In genomic region chr16:68908000-68908313, GRCh38 we compare ENCODE assay signal across 32 cellular contexts.
DNase-seq lines count a peak whose midpoint lies in the region; ATAC-seq and TF ChIP-seq lines count a peak whose summit lies in the region.
"Had no signal": no experiment of that assay in that cellular context is flagged by ENCODE, and none has a peak within 500 bp of the region (broad histone marks: within the 10 kb centered on the region; RNA-seq: fewer than 3 reads in every experiment).

No MANE protein-coding gene starts in this region.

- no peaks in the 10 kb centered on the region for H3K4me1 Mint-ChIP-seq in activated CD4-positive, alpha-beta T cell treated with anti-CD3 and anti-CD28 coated beads for 36 hours
- peaks cover 10% of the 10 kb centered on the region for H3K4me1 Mint-ChIP-seq in type B pancreatic cell (ENCODE audit: unreplicated experiment)
- H3K4me1 Mint-ChIP-seq: natural killer cell; stimulated activated naive B cell treated with anti-CD40 and anti-IgM and Interleukin-4, amounts not matched to agents 10 μg/mL and 1 μg/mL and 100 μg/mL, for 72 hours; T-helper 17 cell had no signal

- H3K4me3 Mint-ChIP-seq in activated CD4-positive, alpha-beta T cell treated with anti-CD3 and anti-CD28 coated beads for 36 hours: no peak overlapping the region
- no peak overlapping the region for H3K4me3 Mint-ChIP-seq in type B pancreatic cell
- H3K4me3 Mint-ChIP-seq: activated CD8-positive, alpha-beta T cell treated with anti-CD3 and anti-CD28 coated beads for 36 hours; HFFc6; natural killer cell; stimulated activated naive B cell treated with anti-CD40 and anti-IgM and Interleukin-4, amounts not matched to agents 10 μg/mL and 1 μg/mL and 100 μg/mL, for 72 hours; T-helper 17 cell had no signal

- H3K4me3 ChIP-seq in choroid plexus epithelial cell (ENCODE audit: low read depth, low read length): no peak overlapping the region
- no peak overlapping the region for H3K4me3 ChIP-seq in stomach
- H3K4me3 ChIP-seq: heart left ventricle, lung, psoas muscle, suprapubic skin, uterus had no signal

- H3K4me1 ChIP-seq in stomach: peaks cover 0 to 16% (median 0%) of the 10 kb centered on the region in 4 donors
- H3K4me1 ChIP-seq: heart left ventricle, suprapubic skin, uterus had no signal

- no peak for ATAC-seq in activated CD4-positive, alpha-beta T cell treated with anti-CD3 and anti-CD28 coated beads for 36 hours
- ATAC-seq in HG02642 (IDR thresholded peaks at IDR 0.05; ENCODE audit: poor library complexity, unreplicated experiment): no peak
- ATAC-seq: activated CD8-positive, alpha-beta T cell treated with anti-CD3 and anti-CD28 coated beads for 36 hours; activated naive CD4-positive, alpha-beta T cell treated with anti-CD3 and anti-CD28 coated beads, Interleukin-2, amount 50 U/mL, for 72 hours; heart left ventricle; natural killer cell; Panc1; psoas muscle; stimulated activated naive B cell treated with anti-CD40 and anti-IgM and Interleukin-4, amounts not matched to agents 10 μg/mL and 1 μg/mL and 100 μg/mL, for 72 hours; T-helper 17 cell had no signal

- peak overlapping the region; percentile 10 for H3K27ac Mint-ChIP-seq in activated CD4-positive, alpha-beta T cell treated with anti-CD3 and anti-CD28 coated beads for 36 hours
- peak overlapping the region; percentile 65 for H3K27ac Mint-ChIP-seq in type B pancreatic cell
- H3K27ac Mint-ChIP-seq: activated CD8-positive, alpha-beta T cell treated with anti-CD3 and anti-CD28 coated beads for 36 hours; activated naive CD4-positive, alpha-beta T cell treated with anti-CD3 and anti-CD28 coated beads, Interleukin-2, amount 50 U/mL, for 72 hours; HFFc6; natural killer cell; stimulated activated naive B cell treated with anti-CD40 and anti-IgM and Interleukin-4, amounts not matched to agents 10 μg/mL and 1 μg/mL and 100 μg/mL, for 72 hours; T-helper 17 cell had no signal

- H3K9me3 Mint-ChIP-seq in activated CD4-positive, alpha-beta T cell treated with anti-CD3 and anti-CD28 coated beads for 36 hours (ENCODE audit: low read depth): no peaks in the 10 kb centered on the region
- no peaks in the 10 kb centered on the region for H3K9me3 Mint-ChIP-seq in type B pancreatic cell
- H3K9me3 Mint-ChIP-seq: activated CD8-positive, alpha-beta T cell treated with anti-CD3 and anti-CD28 coated beads for 36 hours; activated naive CD4-positive, alpha-beta T cell treated with anti-CD3 and anti-CD28 coated beads, Interleukin-2, amount 50 U/mL, for 72 hours; HFFc6; natural killer cell; stimulated activated naive B cell treated with anti-CD40 and anti-IgM and Interleukin-4, amounts not matched to agents 10 μg/mL and 1 μg/mL and 100 μg/mL, for 72 hours had no signal

- H3K27me3 Mint-ChIP-seq in activated CD4-positive, alpha-beta T cell treated with anti-CD3 and anti-CD28 coated beads for 36 hours: no peaks in the 10 kb centered on the region
- no peaks in the 10 kb centered on the region for H3K27me3 Mint-ChIP-seq in type B pancreatic cell
- H3K27me3 Mint-ChIP-seq: activated CD8-positive, alpha-beta T cell treated with anti-CD3 and anti-CD28 coated beads for 36 hours; stimulated activated naive B cell treated with anti-CD40 and anti-IgM and Interleukin-4, amounts not matched to agents 10 μg/mL and 1 μg/mL and 100 μg/mL, for 72 hours; T-helper 17 cell had no signal

- POLR2A ChIA-PET in activated CD4-positive, alpha-beta T cell treated with anti-CD3 and anti-CD28 coated beads for 36 hours (lab: Charles Lee): no interaction called here

- TF ChIP-seq POLR2A in stomach (IDR thresholded peaks at IDR 0.05): no peak

- WGBS in stomach, 5 donors: 60 to 78% (median 65%) methylated on average over 2 of the region's 2 CpGs

- peaks cover 0 to 56% (median 31%) of the 10 kb centered on the region in 4 donors for H3K36me3 ChIP-seq in stomach
- H3K36me3 ChIP-seq: uterus had no signal

- no peak for DNase-seq in activated CD4-positive, alpha-beta T cell treated with anti-CD3 and anti-CD28 coated beads for 36 hours
- no peak for DNase-seq in activated CD4-positive, alpha-beta T cell treated with anti-CD3 and anti-CD28 coated beads for 4 hours
- DNase-seq in choroid plexus epithelial cell (ENCODE audit: low read depth): peak; percentile 62
- DNase-seq in iris pigment epithelial cell (ENCODE audit: low read depth): peak; percentile 36
- DNase-seq in type B pancreatic cell (ENCODE audit: extremely low spot score, unreplicated experiment): no peak
- no peak for DNase-seq in stomach
- DNase-seq in stimulated activated CD4-positive, alpha-beta T cell treated with anti-CD3 and anti-CD28 coated beads, Interleukin-4, amount 100 ng/mL, for 1 hour: no peak
- DNase-seq: activated CD4-positive, alpha-beta T cell treated with anti-CD3 and anti-CD28 coated beads for 1 hour; activated CD8-positive, alpha-beta T cell treated with anti-CD3 and anti-CD28 coated beads for 36 hours; anterior cingulate cortex; cortex of kidney; DND-41; effector memory CD4-positive, alpha-beta T cell; foreskin melanocyte; heart left ventricle; HFFc6; Karpas-422; kidney glomerular epithelial cell; natural killer cell; NCI-H1417 treated with DMSO at 0.1 percent for 48 hours; NCI-H226; NCI-H526 treated with DMSO at 0.1 percent for 48 hours; psoas muscle; Right ventricle myocardium superior; stimulated activated naive B cell treated with anti-CD40 and anti-IgM and Interleukin-4, amounts not matched to agents 10 μg/mL and 1 μg/mL and 100 μg/mL, for 72 hours; T-helper 17 cell; uterus had no signal

- H3K27me3 ChIP-seq in stomach: no peaks in the 10 kb centered on the region
- H3K27me3 ChIP-seq: heart left ventricle, suprapubic skin, uterus had no signal

- CTCF ChIA-PET in activated CD4-positive, alpha-beta T cell treated with anti-CD3 and anti-CD28 coated beads for 36 hours (lab: Charles Lee): interaction anchor here (0.6 kb wide), 1 partner anchor 317 kb away, joined by 3 read pairs; no protein-coding TSS in a partner anchor

- intact Hi-C loops in activated CD4-positive, alpha-beta T cell treated with anti-CD3 and anti-CD28 coated beads for 36 hours (cut with DNase I, micrococcal nuclease): no loop called here
- intact Hi-C loops in stomach (cut with DNase I; ENCODE audit: low total_unique reads): no loop called here

- H3K27ac ChIP-seq in stomach: no peak overlapping the region
- H3K27ac ChIP-seq: heart left ventricle, psoas muscle, suprapubic skin, uterus had no signal

- peaks cover 25% of the 10 kb centered on the region for H3K36me3 Mint-ChIP-seq in activated CD4-positive, alpha-beta T cell treated with anti-CD3 and anti-CD28 coated beads for 36 hours (ENCODE audit: low read depth)
- H3K36me3 Mint-ChIP-seq in type B pancreatic cell: no peaks in the 10 kb centered on the region
- H3K36me3 Mint-ChIP-seq: natural killer cell had no signal

- no peaks in the 10 kb centered on the region for H3K9me3 ChIP-seq in stomach
- H3K9me3 ChIP-seq: heart left ventricle, psoas muscle, suprapubic skin, uterus had no signal

- TF ChIP-seq CTCF in choroid plexus epithelial cell (conservative IDR thresholded peaks at IDR 0.05; ENCODE audit: low read depth, low read length) (no peak), type B pancreatic cell (conservative IDR thresholded peaks at IDR 0.05) (no peak), stomach (IDR thresholded peaks at IDR 0.05) (no peak)

- TF ChIP-seq EP300 in stomach (IDR thresholded peaks at IDR 0.05): no peak

Comparison
In these comparisons a context has a peak if more than half of its experiments do, and no peak if none do; other contexts are left out.
1. DNase-seq: peak in choroid plexus epithelial cell (single experiment) and iris pigment epithelial cell (single experiment); none in activated CD4-positive, alpha-beta T cell treated with anti-CD3 and anti-CD28 coated beads for 36 hours (single experiment), activated CD4-positive, alpha-beta T cell treated with anti-CD3 and anti-CD28 coated beads for 4 hours (0 of 2), type B pancreatic cell (single experiment), stomach (single experiment) and stimulated activated CD4-positive, alpha-beta T cell treated with anti-CD3 and anti-CD28 coated beads, Interleukin-4, amount 100 ng/mL, for 1 hour (single experiment).